In genomic region chr7:132771301-132771730, GRCh38 we compare ENCODE assay signal across 13 cellular contexts.
DNase-seq lines count a peak whose midpoint lies in the region; ATAC-seq and TF ChIP-seq lines count a peak whose summit lies in the region.
"Had no signal": no experiment of that assay in that cellular context is flagged by ENCODE, and none has a peak within 500 bp of the region (broad histone marks: within the 10 kb centered on the region; RNA-seq: fewer than 3 reads in every experiment).

No MANE protein-coding gene starts in this region.

- H3K4me1 Mint-ChIP-seq in activated CD4-positive, alpha-beta T cell treated with anti-CD3 and anti-CD28 coated beads, Interleukin-2, amount 10 ng/mL, durations not matched to agents 7 days and 5 days, result peaks cover 19% of the 10 kb centered on the region
- peaks cover 0 to 3% of the 10 kb centered on the region in 2 donors for H3K4me1 Mint-ChIP-seq in stimulated activated naive B cell treated with anti-CD40 and anti-IgM and Interleukin-4, amounts not matched to agents 10 μg/mL and 1 μg/mL and 100 μg/mL, for 72 hours

- POLR2A ChIA-PET in activated CD4-positive, alpha-beta T cell treated with anti-CD3 and anti-CD28 coated beads, Interleukin-2, amount 10 ng/mL, durations not matched to agents 7 days and 5 days (lab: Charles Lee), result no interaction called here
- POLR2A ChIA-PET in GM10248 (lab: Yijun Ruan, JAX), result no interaction called here

- H3K27ac Mint-ChIP-seq in activated CD4-positive, alpha-beta T cell treated with anti-CD3 and anti-CD28 coated beads, Interleukin-2, amount 10 ng/mL, durations not matched to agents 7 days and 5 days, result peak overlapping the region; percentile 95
- H3K27ac Mint-ChIP-seq in stimulated activated naive B cell treated with anti-CD40 and anti-IgM and Interleukin-4, amounts not matched to agents 10 μg/mL and 1 μg/mL and 100 μg/mL, for 72 hours, result no peak overlapping the region
- H3K27ac Mint-ChIP-seq: dendritic cell treated with granulocyte-macrophage colony-stimulating factor and Interleukin-4, amounts not matched to agents 40 ng/mL and 50 ng/mL, for 4 days had no signal

- CTCF ChIA-PET in activated CD4-positive, alpha-beta T cell treated with anti-CD3 and anti-CD28 coated beads, Interleukin-2, amount 10 ng/mL, durations not matched to agents 7 days and 5 days (lab: Charles Lee), result no interaction called here
- CTCF ChIA-PET in GM10248 (lab: Yijun Ruan, JAX), result no interaction called here

- peaks cover 3% of the 10 kb centered on the region for H3K27me3 Mint-ChIP-seq in activated CD4-positive, alpha-beta T cell treated with anti-CD3 and anti-CD28 coated beads, Interleukin-2, amount 10 ng/mL, durations not matched to agents 7 days and 5 days
- no peaks in the 10 kb centered on the region for H3K27me3 Mint-ChIP-seq in stimulated activated naive B cell treated with anti-CD40 and anti-IgM and Interleukin-4, amounts not matched to agents 10 μg/mL and 1 μg/mL and 100 μg/mL, for 72 hours
- H3K27me3 Mint-ChIP-seq: dendritic cell treated with granulocyte-macrophage colony-stimulating factor and Interleukin-4, amounts not matched to agents 40 ng/mL and 50 ng/mL, for 4 days had no signal

- TF ChIP-seq CTCF in GM10248 (IDR thresholded peaks at IDR 0.05; ENCODE audit: control extremely low read depth, extremely low read depth, low read depth, missing control alignments), result no peak

- peaks cover 14% of the 10 kb centered on the region for H3K9me3 Mint-ChIP-seq in activated CD4-positive, alpha-beta T cell treated with anti-CD3 and anti-CD28 coated beads, Interleukin-2, amount 10 ng/mL, durations not matched to agents 7 days and 5 days
- peaks cover 11 to 14% of the 10 kb centered on the region in 2 donors for H3K9me3 Mint-ChIP-seq in stimulated activated naive B cell treated with anti-CD40 and anti-IgM and Interleukin-4, amounts not matched to agents 10 μg/mL and 1 μg/mL and 100 μg/mL, for 72 hours

- H3K36me3 Mint-ChIP-seq in activated CD4-positive, alpha-beta T cell treated with anti-CD3 and anti-CD28 coated beads, Interleukin-2, amount 10 ng/mL, durations not matched to agents 7 days and 5 days (ENCODE audit: low read depth), result peaks cover 7% of the 10 kb centered on the region
- H3K36me3 Mint-ChIP-seq in stimulated activated naive B cell treated with anti-CD40 and anti-IgM and Interleukin-4, amounts not matched to agents 10 μg/mL and 1 μg/mL and 100 μg/mL, for 72 hours, result peaks cover 0 to 3% of the 10 kb centered on the region in 2 donors

- H3K4me3 Mint-ChIP-seq in activated CD4-positive, alpha-beta T cell treated with anti-CD3 and anti-CD28 coated beads, Interleukin-2, amount 10 ng/mL, durations not matched to agents 7 days and 5 days, result no peak overlapping the region
- H3K4me3 Mint-ChIP-seq in stimulated activated naive B cell treated with anti-CD40 and anti-IgM and Interleukin-4, amounts not matched to agents 10 μg/mL and 1 μg/mL and 100 μg/mL, for 72 hours, result no peak overlapping the region
- H3K4me3 Mint-ChIP-seq: dendritic cell treated with granulocyte-macrophage colony-stimulating factor and Interleukin-4, amounts not matched to agents 40 ng/mL and 50 ng/mL, for 4 days had no signal

- ATAC-seq in stimulated activated naive B cell treated with anti-CD40 and anti-IgM and Interleukin-4, amounts not matched to agents 10 μg/mL and 1 μg/mL and 100 μg/mL, for 72 hours (replicated peaks), result peak; percentile 58 to 63
- no peak for ATAC-seq in HG02973 (IDR thresholded peaks at IDR 0.05; ENCODE audit: unreplicated experiment)
- ATAC-seq in GM18867 (IDR thresholded peaks at IDR 0.05; ENCODE audit: unreplicated experiment), result no peak
- ATAC-seq: right cardiac atrium had no signal

- DNase-seq in activated T-cell treated with anti-CD3 and anti-CD28 coated beads for 1 hour (ENCODE audit: low read depth) (peak; percentile 12), activated T-cell treated with anti-CD3 and anti-CD28 coated beads for 4 hours (no peak), GM10248 (ENCODE audit: extremely low spot score) (no peak)
- DNase-seq in activated CD4-positive, alpha-beta T cell treated with anti-CD3 and anti-CD28 coated beads, Interleukin-2, amount 10 ng/mL, durations not matched to agents 7 days and 5 days, result peak; percentile 57
- DNase-seq in central memory CD4-positive, alpha-beta T cell, result peak; percentile 29
- DNase-seq in stimulated activated naive B cell treated with anti-CD40 and anti-IgM and Interleukin-4, amounts not matched to agents 10 μg/mL and 1 μg/mL and 100 μg/mL, for 72 hours, result no peak
- DNase-seq: DMS53, OCI-M1, right cardiac atrium, uterus had no signal

Comparison
In these comparisons a context has a peak if more than half of its experiments do, and no peak if none do; other contexts are left out.
1. DNase-seq: peak in activated T-cell treated with anti-CD3 and anti-CD28 coated beads for 1 hour (single experiment), activated CD4-positive, alpha-beta T cell treated with anti-CD3 and anti-CD28 coated beads, Interleukin-2, amount 10 ng/mL, durations not matched to agents 7 days and 5 days (single experiment) and central memory CD4-positive, alpha-beta T cell (single experiment); none in activated T-cell treated with anti-CD3 and anti-CD28 coated beads for 4 hours (single experiment), stimulated activated naive B cell treated with anti-CD40 and anti-IgM and Interleukin-4, amounts not matched to agents 10 μg/mL and 1 μg/mL and 100 μg/mL, for 72 hours (single experiment) and GM10248 (single experiment).
2. ATAC-seq: peak in stimulated activated naive B cell treated with anti-CD40 and anti-IgM and Interleukin-4, amounts not matched to agents 10 μg/mL and 1 μg/mL and 100 μg/mL, for 72 hours (2 of 2); none in HG02973 (single experiment) and GM18867 (single experiment).